9 cellular contexts compared by ENCODE assay signal in genomic region chr10:79136227-79137005, GRCh38.
DNase-seq lines count a peak whose midpoint lies in the region; ATAC-seq, FAIRE-seq and TF ChIP-seq lines count a peak whose summit lies in the region.
"Had no signal": no experiment of that assay in that cellular context is flagged by ENCODE, and none has a peak within 500 bp of the region (broad histone marks: within the 10 kb centered on the region; RNA-seq: fewer than 3 reads in every experiment).

No MANE protein-coding gene starts in this region.

- peaks cover 61% of the 10 kb centered on the region for H3K4me1 ChIP-seq in A549
- peaks cover 43% of the 10 kb centered on the region for H3K4me1 ChIP-seq in HUES48 (ENCODE audit: control insufficient read depth, insufficient read depth, low read length)
- H3K4me1 ChIP-seq in adipocyte (ENCODE audit: control insufficient read depth, insufficient read depth, low read length) = peaks cover 61% of the 10 kb centered on the region

- CTCF ChIA-PET in A549 (lab: Yijun Ruan, JAX) = interaction anchor here (0.8 to 2.2 kb wide), 8 partner anchors 11 to 1089 kb away, joined by 3 to 5 read pairs (median 3); no protein-coding TSS in a partner anchor

- H3K27ac Mint-ChIP-seq in naive B cell = peak overlapping the region in 4 of 6 donors; percentile 36 to 88 (median 62)
- H3K27ac Mint-ChIP-seq in stimulated activated memory B cell treated with anti-CD40 and anti-IgM and Interleukin-4, amounts not matched to agents 10 μg/mL and 1 μg/mL and 100 μg/mL, for 72 hours = no peak overlapping the region

- no peak for TF ChIP-seq EP300 in A549 (IDR thresholded peaks at IDR 0.05)

- H3K9ac ChIP-seq in HUES48 (ENCODE audit: low read depth, low read length) = no peak overlapping the region
- H3K9ac ChIP-seq in adipocyte (ENCODE audit: low read length) = peak overlapping the region; percentile 79

- H3K36me3 ChIP-seq in HUES48 (ENCODE audit: control insufficient read depth, insufficient read depth, low read length) = peaks cover 25% of the 10 kb centered on the region
- H3K36me3 ChIP-seq in adipocyte (ENCODE audit: control insufficient read depth, insufficient read depth, low read length, severe bottlenecking) = peaks cover 59% of the 10 kb centered on the region

- H3K27me3 ChIP-seq in HUES48 (ENCODE audit: control insufficient read depth, insufficient read depth, low read length) (no peaks in the 10 kb centered on the region), adipocyte (replicated peaks; ENCODE audit: control insufficient read depth, insufficient read depth, low read length) (no peaks in the 10 kb centered on the region)

- peaks cover 45 to 72% (median 64%) of the 10 kb centered on the region in 3 donors for H3K4me1 Mint-ChIP-seq in naive B cell
- peaks cover 10% of the 10 kb centered on the region for H3K4me1 Mint-ChIP-seq in stimulated activated memory B cell treated with anti-CD40 and anti-IgM and Interleukin-4, amounts not matched to agents 10 μg/mL and 1 μg/mL and 100 μg/mL, for 72 hours

- H3K4me2 ChIP-seq in A549 = peak overlapping the region; percentile 8; the same call in 1 of the 3 replicates

- H3K27ac ChIP-seq in A549 (peak overlapping the region; percentile 0 to 70; a peak in 5 of 6 replicates), HUES48 (ENCODE audit: low read depth, low read length) (peak overlapping the region; percentile 12)

- no peak for TF ChIP-seq POLR2A in A549 (IDR thresholded peaks at IDR 0.05; ENCODE audit: low read length)

- ATAC-seq in A549 = no peak
- no peak for ATAC-seq in naive B cell (ENCODE audit: low read depth in 2 of 2)
- no peak for ATAC-seq in HG03469 (IDR thresholded peaks at IDR 0.05; ENCODE audit: unreplicated experiment)
- no peak for ATAC-seq in stimulated activated memory B cell treated with anti-CD40 and anti-IgM and Interleukin-4, amounts not matched to agents 10 μg/mL and 1 μg/mL and 100 μg/mL, for 72 hours
- no peak for ATAC-seq in HG03442 (IDR thresholded peaks at IDR 0.05; ENCODE audit: unreplicated experiment)

- no peaks in the 10 kb centered on the region for H3K9me3 Mint-ChIP-seq in naive B cell
- H3K9me3 Mint-ChIP-seq in stimulated activated memory B cell treated with anti-CD40 and anti-IgM and Interleukin-4, amounts not matched to agents 10 μg/mL and 1 μg/mL and 100 μg/mL, for 72 hours = no peaks in the 10 kb centered on the region

- TF ChIP-seq CTCF in A549 (IDR thresholded peaks at IDR 0.05) = no peak

- POLR2A ChIA-PET in A549 (lab: Yijun Ruan, JAX) = no interaction called here

- H3K9me3 ChIP-seq in A549 (no peaks in the 10 kb centered on the region), HUES48 (ENCODE audit: control insufficient read depth, insufficient read depth, low read length) (no peaks in the 10 kb centered on the region), adipocyte (ENCODE audit: control insufficient read depth, low read length) (no peaks in the 10 kb centered on the region)

- H3K4me3 Mint-ChIP-seq in naive B cell = peak overlapping the region in 4 of 8 donors; percentile 21 to 56 (median 42)
- no peak overlapping the region for H3K4me3 Mint-ChIP-seq in stimulated activated memory B cell treated with anti-CD40 and anti-IgM and Interleukin-4, amounts not matched to agents 10 μg/mL and 1 μg/mL and 100 μg/mL, for 72 hours

- DNase-seq in A549 (ENCODE audit: low read depth in 1 of 2, low spot score in 1 of 2) (no peak), adipocyte (ENCODE audit: low read depth) (no peak), naive B cell (no peak), DMS153 treated with DMSO at 0.1 percent for 48 hours (lab: John Stamatoyannopoulos, UW; ENCODE audit: unreplicated experiment) (no peak)
- DNase-seq: stimulated activated CD4-positive, alpha-beta T cell treated with anti-CD3 and anti-CD28 coated beads, Interleukin-12 subunit alpha, Interleukin-12 subunit beta, amount 100 ng/mL, for 4 hours had no signal

- no peak for FAIRE-seq in A549 (lab: Jason Lieb, UNC)

- WGBS in A549 (ENCODE audit: missing lambda C conversion rate) = 67% methylated on average over 2 of the region's 2 CpGs

- no peaks in the 10 kb centered on the region for H3K36me3 Mint-ChIP-seq in naive B cell
- peaks cover 6% of the 10 kb centered on the region for H3K36me3 Mint-ChIP-seq in stimulated activated memory B cell treated with anti-CD40 and anti-IgM and Interleukin-4, amounts not matched to agents 10 μg/mL and 1 μg/mL and 100 μg/mL, for 72 hours

- H3K4me3 ChIP-seq in A549 = no peak overlapping the region
- no peak overlapping the region for H3K4me3 ChIP-seq in HUES48 (ENCODE audit: low read depth, low read length)
- no peak overlapping the region for H3K4me3 ChIP-seq in adipocyte (ENCODE audit: low read length)

- H3K27me3 Mint-ChIP-seq in naive B cell = peaks cover 14 to 29% (median 29%) of the 10 kb centered on the region in 3 donors
- H3K27me3 Mint-ChIP-seq in stimulated activated memory B cell treated with anti-CD40 and anti-IgM and Interleukin-4, amounts not matched to agents 10 μg/mL and 1 μg/mL and 100 μg/mL, for 72 hours = peaks cover 31% of the 10 kb centered on the region

- TF ChIP-seq RAD21 in A549 (conservative IDR thresholded peaks at IDR 0.05 in 1 of 2, IDR thresholded peaks at IDR 0.05 in 1 of 2) = no peak

TF ChIP-seq in A549, 52 proteins besides CTCF, POLR2A, EP300 and RAD21:
- TF ChIP-seq ZFP36 (IDR thresholded peaks at IDR 0.05; ENCODE audit: borderline replicate concordance, partially characterized antibody) = peak; percentile 13
- TF ChIP-seq SREBF2 (IDR thresholded peaks at IDR 0.05) = no peak
